ENCODE assay signal across 20 cellular contexts in genomic region chr13:102466836-102467235, GRCh38.
DNase-seq lines count a peak whose midpoint lies in the region; ATAC-seq and TF ChIP-seq lines count a peak whose summit lies in the region.
"Had no signal": no experiment of that assay in that cellular context is flagged by ENCODE, and none has a peak within 500 bp of the region (broad histone marks: within the 10 kb centered on the region; RNA-seq: fewer than 3 reads in every experiment).

No MANE protein-coding gene starts in this region.

- no peak for TF ChIP-seq POLR2A in ovary (IDR thresholded peaks at IDR 0.05)

- H3K27ac ChIP-seq in muscle layer of colon (ENCODE audit: low read depth, low read length) (peak overlapping the region; percentile 32), stomach smooth muscle (ENCODE audit: low read length) (peak overlapping the region; percentile 50), ovary (no peak overlapping the region)
- H3K27ac ChIP-seq: 22Rv1; BLaER1 treated with 17β-estradiol and CSF1 and Interleukin-3, amounts not matched to agents 10 nM and 100 nM; GM23248 had no signal

- TF ChIP-seq CTCF in ovary (IDR thresholded peaks at IDR 0.05): no peak

- no peaks in the 10 kb centered on the region for H3K36me3 ChIP-seq in muscle layer of colon (ENCODE audit: insufficient read depth, low read length)
- H3K36me3 ChIP-seq in stomach smooth muscle (ENCODE audit: control insufficient read depth in 2 of 2, insufficient read depth in 2 of 2, low read length in 2 of 2): no peaks in the 10 kb centered on the region
- H3K36me3 ChIP-seq in ovary: no peaks in the 10 kb centered on the region
- H3K36me3 ChIP-seq: BE2C; BLaER1 treated with 17β-estradiol and CSF1 and Interleukin-3, amounts not matched to agents 10 nM and 100 nM had no signal

- no peak for ATAC-seq in GM18520 (IDR thresholded peaks at IDR 0.05; ENCODE audit: unreplicated experiment)

- H3K4me3 ChIP-seq in muscle layer of colon (ENCODE audit: low read depth in 1 of 2, low read length in 2 of 2) (no peak overlapping the region), stomach smooth muscle (ENCODE audit: low read length in 2 of 2) (peak overlapping the region; percentile 25 to 41), ovary (no peak overlapping the region)
- H3K4me3 ChIP-seq: BLaER1 treated with 17β-estradiol and CSF1 and Interleukin-3, amounts not matched to agents 10 nM and 100 nM; GM23248 had no signal

- H3K9ac ChIP-seq in muscle layer of colon (ENCODE audit: low read length) (no peak overlapping the region), stomach smooth muscle (ENCODE audit: low read length in 2 of 2) (no peak overlapping the region)
- H3K9ac ChIP-seq: BLaER1 treated with 17β-estradiol and CSF1 and Interleukin-3, amounts not matched to agents 10 nM and 100 nM; GM23248 had no signal

- WGBS in ovary, 3 donors: 27 to 47% (median 31%) methylated on average over 3 of the region's 3 CpGs

- DNase-seq in DMS79 treated with DMSO at 0.1 percent for 48 hours (lab: John Stamatoyannopoulos, UW) (peak; percentile 64), DMS79 (lab: John Stamatoyannopoulos, UW) (no peak), NCI-H69 (lab: John Stamatoyannopoulos, UW) (peak; percentile 7), posterior vena cava (ENCODE audit: low spot score) (no peak), ovary (no peak)
- DNase-seq: ACHN; AML-193; BE2C; CD4-positive, alpha-beta T cell; CD8-positive, alpha-beta memory T cell; DMS 273 treated with DMSO at 0.1 percent for 48 hours; DND-41; GM23248; H7; HCEC 1CT had no signal

- intact Hi-C loops in posterior vena cava (cut with DNase I) (no loop called here), ovary (cut with DNase I) (no loop called here)

- H3K4me1 ChIP-seq in muscle layer of colon (ENCODE audit: insufficient read depth, low read length): peaks cover 4% of the 10 kb centered on the region
- peaks cover 4% of the 10 kb centered on the region for H3K4me1 ChIP-seq in stomach smooth muscle (ENCODE audit: control insufficient read depth, insufficient read depth, low read length)
- no peaks in the 10 kb centered on the region for H3K4me1 ChIP-seq in ovary (ENCODE audit: insufficient read depth)
- H3K4me1 ChIP-seq: BE2C had no signal

- no peak for TF ChIP-seq EP300 in ovary (IDR thresholded peaks at IDR 0.05)

- no peaks in the 10 kb centered on the region for H3K9me3 ChIP-seq in muscle layer of colon (ENCODE audit: low read length)
- H3K9me3 ChIP-seq in stomach smooth muscle (ENCODE audit: control insufficient read depth in 2 of 2, low read length in 2 of 2): no peaks in the 10 kb centered on the region
- no peaks in the 10 kb centered on the region for H3K9me3 ChIP-seq in ovary
- H3K9me3 ChIP-seq: BE2C had no signal

- H3K27me3 ChIP-seq in muscle layer of colon (ENCODE audit: control insufficient read depth in 1 of 2, insufficient read depth in 2 of 2, low read length in 2 of 2) (no peaks in the 10 kb centered on the region), stomach smooth muscle (ENCODE audit: control insufficient read depth in 1 of 2, insufficient read depth in 2 of 2, low read length in 2 of 2) (no peaks in the 10 kb centered on the region), ovary (no peaks in the 10 kb centered on the region)
- H3K27me3 ChIP-seq: BE2C; BLaER1 treated with 17β-estradiol and CSF1 and Interleukin-3, amounts not matched to agents 10 nM and 100 nM had no signal

Comparison
In these comparisons a context has a peak if more than half of its experiments do, and no peak if none do; other contexts are left out.
1. DNase-seq: peak in DMS79 treated with DMSO at 0.1 percent for 48 hours (single experiment) and NCI-H69 (single experiment); none in DMS79 (single experiment), posterior vena cava (single experiment) and ovary (0 of 5).
2. H3K27ac ChIP-seq: peak in muscle layer of colon (single experiment) and stomach smooth muscle (single experiment); none in ovary (0 of 2).
3. H3K4me3 ChIP-seq: peak in stomach smooth muscle (2 of 2); none in muscle layer of colon (0 of 2) and ovary (single experiment).